In the genomic region with DNA sequence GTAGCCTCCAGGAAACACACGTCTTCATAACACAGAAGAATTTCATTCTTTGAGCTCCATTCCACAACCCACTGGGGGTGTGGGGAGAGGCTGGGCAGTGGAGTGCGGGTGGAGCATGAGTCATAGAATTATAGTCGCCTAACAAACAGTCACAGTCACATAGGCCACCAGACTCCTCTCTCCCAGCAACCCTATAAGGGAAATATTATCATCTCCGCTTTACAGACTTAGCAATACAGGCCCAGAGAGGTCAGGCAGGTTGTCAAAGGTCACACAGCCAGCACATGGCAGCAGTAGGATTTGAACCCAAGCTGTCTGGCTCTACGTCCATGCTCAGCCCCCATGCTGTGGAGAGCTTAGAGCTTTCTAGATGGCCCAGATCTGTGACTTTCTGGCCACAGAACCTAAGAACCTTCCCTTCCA, we compare ENCODE assay signal across 10 cellular contexts. TPM values are rescaled to one million over a fixed set of nuclear protein-coding genes. Genes with fewer than 3 reads are reported as not detected.
DNase-seq lines count a peak whose midpoint lies in the region; ATAC-seq and TF ChIP-seq lines count a peak whose summit lies in the region.
"Had no signal": no experiment of that assay in that cellular context is flagged by ENCODE, and none has a peak within 500 bp of the region (broad histone marks: within the 10 kb centered on the region; RNA-seq: fewer than 3 reads in every experiment).

No MANE protein-coding gene starts in this region.

- no peak for TF ChIP-seq EP300 in upper lobe of left lung (IDR thresholded peaks at IDR 0.05)

- no peak overlapping the region for H3K4me3 Mint-ChIP-seq in activated T-cell treated with anti-CD3 and anti-CD28 coated beads, Interleukin-2, amount 50 U/mL, for 4 hours
- H3K4me3 Mint-ChIP-seq: memory B cell had no signal

- DNase-seq in activated T-cell treated with anti-CD3 and anti-CD28 coated beads, Interleukin-2, amount 50 U/mL, for 4 hours, result peak; percentile 19
- DNase-seq in activated T-cell treated with anti-CD3 and anti-CD28 coated beads, Interleukin-2, amount 50 U/mL, for 48 hours, result no peak
- peak; percentile 28 for DNase-seq in activated naive CD4-positive, alpha-beta T cell treated with anti-CD3 and anti-CD28 coated beads, Interleukin-2, amount 50 U/mL, for 16 hours
- DNase-seq in right lobe of liver, result peak in 1 of 3 donors; percentile 15
- DNase-seq in upper lobe of left lung, result peak in 1 of 2 donors; percentile 69
- no peak for DNase-seq in T-helper 2 cell
- DNase-seq: NCI-H774 had no signal

- TF ChIP-seq POLR2A in right lobe of liver (IDR thresholded peaks at IDR 0.05), result no peak
- TF ChIP-seq POLR2A in upper lobe of left lung (IDR thresholded peaks at IDR 0.05), result peak in 1 of 4 donors; percentile 40

- intact Hi-C loops in right lobe of liver (cut with DNase I), result no loop called here

- H3K27ac ChIP-seq in right lobe of liver (peak overlapping the region in 1 of 3 donors; percentile 54), upper lobe of left lung (peak overlapping the region; percentile 67 to 87 (median 83))

- H3K4me1 Mint-ChIP-seq in activated T-cell treated with anti-CD3 and anti-CD28 coated beads, Interleukin-2, amount 50 U/mL, for 4 hours (ENCODE audit: low read depth), result peaks cover 18% of the 10 kb centered on the region

- no peaks in the 10 kb centered on the region for H3K36me3 Mint-ChIP-seq in activated T-cell treated with anti-CD3 and anti-CD28 coated beads, Interleukin-2, amount 50 U/mL, for 4 hours (ENCODE audit: insufficient read depth)
- H3K36me3 Mint-ChIP-seq: memory B cell had no signal

- ATAC-seq in activated T-cell treated with anti-CD3 and anti-CD28 coated beads, Interleukin-2, amount 50 U/mL, for 4 hours, result peak; percentile 78 to 92
- ATAC-seq in right lobe of liver, result peak; percentile 42 to 79 (median 50)
- ATAC-seq in upper lobe of left lung (ENCODE audit: low FRiP score in 2 of 2), result peak; percentile 79 to 87
- no peak for ATAC-seq in HG03439 (IDR thresholded peaks at IDR 0.05; ENCODE audit: unreplicated experiment)
- ATAC-seq in HG02852 (IDR thresholded peaks at IDR 0.05; ENCODE audit: unreplicated experiment), result no peak

- WGBS in right lobe of liver (ENCODE audit: insufficient coverage, low coverage, low lambda C conversion rate, missing lambda C conversion rate), result 68% methylated on average over 4 of the region's 5 CpGs
- WGBS in upper lobe of left lung, 2 donors, result 33 to 39% methylated on average over 4 to 5 of the region's 5 CpGs

- no peaks in the 10 kb centered on the region for H3K27me3 Mint-ChIP-seq in activated T-cell treated with anti-CD3 and anti-CD28 coated beads, Interleukin-2, amount 50 U/mL, for 4 hours (ENCODE audit: low read depth)

- no peaks in the 10 kb centered on the region for H3K27me3 ChIP-seq in right lobe of liver
- H3K27me3 ChIP-seq in upper lobe of left lung, result no peaks in the 10 kb centered on the region

- no peaks in the 10 kb centered on the region for H3K9me3 ChIP-seq in right lobe of liver
- no peaks in the 10 kb centered on the region for H3K9me3 ChIP-seq in upper lobe of left lung

- H3K4me1 ChIP-seq in right lobe of liver, result no peaks in the 10 kb centered on the region
- H3K4me1 ChIP-seq in upper lobe of left lung, result peaks cover 11 to 30% (median 18%) of the 10 kb centered on the region in 4 donors

- H3K4me3 ChIP-seq in right lobe of liver (no peak overlapping the region), upper lobe of left lung (no peak overlapping the region)

- no peaks in the 10 kb centered on the region for H3K9me3 Mint-ChIP-seq in activated T-cell treated with anti-CD3 and anti-CD28 coated beads, Interleukin-2, amount 50 U/mL, for 4 hours
- H3K9me3 Mint-ChIP-seq: memory B cell had no signal

- H3K36me3 ChIP-seq in right lobe of liver (no peaks in the 10 kb centered on the region), upper lobe of left lung (no peaks in the 10 kb centered on the region)

- TF ChIP-seq CTCF in right lobe of liver (IDR thresholded peaks at IDR 0.05) (no peak), upper lobe of left lung (IDR thresholded peaks at IDR 0.05) (no peak)

RNA-seq across cellular contexts. Expression of a gene that starts 10.6 kb away (rescaled TPM):
- total RNA-seq in activated T-cell treated with anti-CD3 and anti-CD28 coated beads, Interleukin-2, amount 50 U/mL, for 4 hours, result 100 to 1,000 TPM in 2 of 3 donors, 10 to 100 TPM in 1; 68.4 to 127 (median 103) TPM
- total RNA-seq in right lobe of liver (100 to 1,000 TPM in 1 of 6 experiments, 10 to 100 TPM in 5; 43.7 to 148 (median 59.1) TPM), upper lobe of left lung (100 to 1,000 TPM in 4 of 6 donors, 10 to 100 TPM in 2; 65.8 to 281 (median 113) TPM)

Comparison
In these comparisons a context has a peak if more than half of its experiments do, and no peak if none do; other contexts are left out.
1. DNase-seq: peak in activated T-cell treated with anti-CD3 and anti-CD28 coated beads, Interleukin-2, amount 50 U/mL, for 4 hours (single experiment) and activated naive CD4-positive, alpha-beta T cell treated with anti-CD3 and anti-CD28 coated beads, Interleukin-2, amount 50 U/mL, for 16 hours (single experiment); none in activated T-cell treated with anti-CD3 and anti-CD28 coated beads, Interleukin-2, amount 50 U/mL, for 48 hours (0 of 2) and T-helper 2 cell (0 of 5).
2. ATAC-seq: peak in activated T-cell treated with anti-CD3 and anti-CD28 coated beads, Interleukin-2, amount 50 U/mL, for 4 hours (2 of 2), right lobe of liver (4 of 4) and upper lobe of left lung (2 of 2); none in HG03439 (single experiment) and HG02852 (single experiment).